In the genomic region with DNA sequence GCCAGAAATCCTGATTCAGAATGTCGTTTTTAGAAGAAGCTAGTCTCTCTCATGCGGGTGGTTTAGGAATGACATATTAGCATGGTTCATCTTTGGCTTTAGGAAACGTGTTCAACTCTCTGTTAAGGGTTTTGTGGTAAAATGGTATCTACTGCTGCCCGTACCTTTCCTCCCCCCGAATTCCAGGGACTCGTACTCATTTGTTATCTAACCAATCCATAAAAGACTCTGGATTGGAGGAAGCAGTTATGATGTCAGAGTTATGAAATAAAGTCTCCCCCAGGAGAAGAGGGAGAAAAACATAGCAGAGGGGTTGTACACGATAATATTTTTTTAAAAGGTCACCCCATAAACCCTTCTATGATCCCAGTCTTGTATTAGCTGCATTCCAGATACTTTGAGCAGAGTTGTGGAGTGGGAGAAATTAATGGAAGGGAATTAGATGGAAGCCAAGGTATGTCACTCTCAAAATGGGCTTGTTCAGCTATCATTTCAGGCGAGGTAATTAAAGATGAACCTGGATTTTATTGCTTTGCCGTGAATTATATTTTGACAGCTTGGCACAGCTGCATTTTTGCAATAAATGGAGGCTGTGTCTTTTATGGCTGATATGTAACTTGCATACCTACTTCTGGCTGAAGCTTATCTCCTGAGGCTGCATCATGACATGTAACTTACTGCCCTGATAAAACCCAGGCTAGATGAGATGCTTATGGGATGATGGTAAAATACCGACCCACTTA, we compare ENCODE assay signal across 12 cellular contexts. TPM values are rescaled to one million over a fixed set of nuclear protein-coding genes. Genes with fewer than 3 reads are reported as not detected.
DNase-seq lines count a peak whose midpoint lies in the region; ATAC-seq, FAIRE-seq and TF ChIP-seq lines count a peak whose summit lies in the region.
"Had no signal": no experiment of that assay in that cellular context is flagged by ENCODE, and none has a peak within 500 bp of the region (broad histone marks: within the 10 kb centered on the region; RNA-seq: fewer than 3 reads in every experiment).

No MANE protein-coding gene starts in this region.

- TF ChIP-seq RAD21 in liver (IDR thresholded peaks at IDR 0.05): no peak
- no peak for TF ChIP-seq RAD21 in HepG2 (CRISPR knock-in tag; IDR thresholded peaks at IDR 0.05)

- no TSS peak for BruUV-seq in HepG2 (replicated peaks; lab: Mats Ljungman, UMichigan)

- TF ChIP-seq CTCF in liver (IDR thresholded peaks at IDR 0.05; ENCODE audit: low read depth, low read length, missing input control) (no peak), HepG2 (CRISPR knock-in tag; IDR thresholded peaks at IDR 0.05) (no peak), colonic mucosa (IDR thresholded peaks at IDR 0.05) (no peak), dorsolateral prefrontal cortex (IDR thresholded peaks at IDR 0.05 in 54 of 56, conservative IDR thresholded peaks at IDR 0.05 in 2 of 56; ENCODE audit: low read depth in 1 of 56, partially characterized antibody in 56 of 56) (no peak)

- no peak overlapping the region for H3K4me2 ChIP-seq in HepG2 (ENCODE audit: low read depth, low read length)

- no peak for ATAC-seq in HepG2

- peak overlapping the region in 1 of 2 donors; percentile 57 for H3K27ac ChIP-seq in liver (ENCODE audit: low read depth in 1 of 2, low read length in 2 of 2)
- H3K27ac ChIP-seq in HepG2 (ENCODE audit: extremely low read length, insufficient read depth, low read length): no peak overlapping the region
- H3K27ac ChIP-seq in colonic mucosa: peak overlapping the region; percentile 57
- peak overlapping the region in 1 of 59 donors; percentile 20 for H3K27ac ChIP-seq in dorsolateral prefrontal cortex
- H3K27ac ChIP-seq: VCaP had no signal

- peaks cover 5% of the 10 kb centered on the region for H3K79me2 ChIP-seq in HepG2 (ENCODE audit: insufficient read depth, low read length)

- CTCF ChIA-PET in HepG2 (lab: Yijun Ruan, JAX; ENCODE audit: low intra/inter-chr PET ratio, low total read pairs): no interaction called here

- H3K9me3 ChIP-seq in liver (ENCODE audit: control insufficient read depth in 4 of 4, low read length in 3 of 4) (no peaks in the 10 kb centered on the region), HepG2 (ENCODE audit: low read length) (no peaks in the 10 kb centered on the region), colonic mucosa (no peaks in the 10 kb centered on the region)
- H3K9me3 ChIP-seq: esophagus squamous epithelium had no signal

- DNase-seq in HepG2 (ENCODE audit: low spot score) (no peak), colonic mucosa (peak; percentile 34), myocyte (ENCODE audit: low read depth) (peak; percentile 37), NCI-H69 (lab: John Stamatoyannopoulos, UW) (no peak), dorsolateral prefrontal cortex (no peak)
- no peak for DNase-seq in effector CD4-positive, alpha-beta T cell
- no peak for DNase-seq in effector CD8-positive, alpha-beta T cell (lab: John Stamatoyannopoulos, UW)
- DNase-seq: activated gamma-delta T cell; esophagus squamous epithelium; stimulated activated CD4-positive, alpha-beta T cell treated with anti-CD3 and anti-CD28 coated beads, Interleukin-2, amount 100 ng/mL, for 24 hours had no signal

- H3K9ac ChIP-seq in liver (ENCODE audit: low read depth in 1 of 2, low read length in 2 of 2) (no peak overlapping the region), HepG2 (ENCODE audit: insufficient read depth, low read depth, low read length) (no peak overlapping the region), colonic mucosa (ENCODE audit: low read depth in 2 of 2, low read length in 2 of 2) (no peak overlapping the region)

- H4K20me1 ChIP-seq in HepG2 (ENCODE audit: insufficient read depth, low read length): no peaks in the 10 kb centered on the region

- intact Hi-C loops in HepG2 (cut with micrococcal nuclease; ENCODE audit: unreplicated experiment): no loop called here
- intact Hi-C loops in colonic mucosa (cut with DNase I): no loop called here
- intact Hi-C loops in dorsolateral prefrontal cortex (cut with DNase I): no loop called here

- H3K36me3 ChIP-seq in liver (ENCODE audit: control insufficient read depth in 4 of 4, insufficient read depth in 3 of 4, low read depth in 1 of 4, low read length in 3 of 4) (no peaks in the 10 kb centered on the region), HepG2 (replicated peaks in 1 of 2; ENCODE audit: control insufficient read depth in 1 of 2, insufficient read depth in 2 of 2, low read length in 2 of 2) (peaks cover 0 to 5% of the 10 kb centered on the region in 2 experiments; a peak in 1 of 5 replicates), colonic mucosa (no peaks in the 10 kb centered on the region)
- H3K36me3 ChIP-seq: esophagus squamous epithelium had no signal

- TF ChIP-seq EP300 in HepG2 (IDR thresholded peaks at IDR 0.05; ENCODE audit: low read depth in 2 of 2, low read length in 2 of 2) (no peak), HepG2 (CRISPR knock-in tag; IDR thresholded peaks at IDR 0.05; ENCODE audit: borderline replicate concordance) (no peak)

- TF ChIP-seq POLR2A in HepG2 (IDR thresholded peaks at IDR 0.05; ENCODE audit: insufficient read depth in 1 of 2, low read depth in 2 of 2, low read length in 2 of 2): no peak

- POLR2A ChIA-PET in HepG2 (lab: Yijun Ruan, JAX): interaction anchor here (0.8 to 1.7 kb wide), 7 partner anchors 8 to 228 kb away, joined by 3 to 6 read pairs (median 4); a partner anchor contains a TSS

- FAIRE-seq in HepG2 (lab: Jason Lieb, UNC): no peak

- H2AFZ ChIP-seq in HepG2 (ENCODE audit: low read length): no peak overlapping the region

- H3K4me1 ChIP-seq in liver (ENCODE audit: control insufficient read depth in 4 of 4, insufficient read depth in 4 of 4, low read length in 3 of 4): peaks cover 4 to 32% (median 15%) of the 10 kb centered on the region in 4 donors
- H3K4me1 ChIP-seq in HepG2 (ENCODE audit: insufficient read depth, low read length): peaks cover 63% of the 10 kb centered on the region
- peaks cover 3% of the 10 kb centered on the region for H3K4me1 ChIP-seq in colonic mucosa

- 53% methylated on average over 10 of the region's 10 CpGs for WGBS in liver
- WGBS in HepG2 (ENCODE audit: low lambda C conversion rate): 96% methylated on average over 10 of the region's 10 CpGs

- no peak overlapping the region for H3K4me3 ChIP-seq in liver (ENCODE audit: low read depth in 1 of 3, low read length in 3 of 3)
- H3K4me3 ChIP-seq in HepG2 (replicated peaks in 1 of 3; ENCODE audit: insufficient read depth in 1 of 3, low read depth in 2 of 3, low read length in 3 of 3): no peak overlapping the region
- no peak overlapping the region for H3K4me3 ChIP-seq in colonic mucosa
- no peak overlapping the region for H3K4me3 ChIP-seq in dorsolateral prefrontal cortex
- H3K4me3 ChIP-seq: esophagus squamous epithelium had no signal

- no peaks in the 10 kb centered on the region for H3K27me3 ChIP-seq in liver (ENCODE audit: control insufficient read depth in 4 of 4, insufficient read depth in 4 of 4, low read length in 3 of 4)
- no peaks in the 10 kb centered on the region for H3K27me3 ChIP-seq in HepG2 (ENCODE audit: control insufficient read depth in 1 of 2, insufficient read depth in 2 of 2, low read length in 2 of 2)
- no peaks in the 10 kb centered on the region for H3K27me3 ChIP-seq in colonic mucosa
- no peaks in the 10 kb centered on the region for H3K27me3 ChIP-seq in dorsolateral prefrontal cortex
- H3K27me3 ChIP-seq: esophagus squamous epithelium had no signal

- in situ Hi-C loops in HepG2 (cut with HindIII; ENCODE audit: extremely low pct_ligation_motif_present, low pct_unique_long_range_greater_than_20kb): no loop called here

TF ChIP-seq in liver, 16 proteins besides CTCF, POLR2A, EP300 and RAD21 (continues in another document):
- no peak for TF ChIP-seq NR2F2 (IDR thresholded peaks at IDR 0.05)

TF ChIP-seq in HepG2, 621 proteins besides CTCF, POLR2A, EP300 and RAD21:
- TF ChIP-seq RNF2 (conservative IDR thresholded peaks at IDR 0.05; ENCODE audit: low read depth) (no peak), ZNF230 (CRISPR knock-in tag; IDR thresholded peaks at IDR 0.05) (no peak)

RNA-seq across cellular contexts. Expression of a gene that starts 31.3 kb away (rescaled TPM):
- total RNA-seq in liver: 10 to 100 TPM; 12.5 to 21.4 TPM
- polyA plus RNA-seq in liver: 10 to 100 TPM in 1 of 2 donors, 1 to 10 TPM in 1; 7.8 to 10.3 TPM
- total RNA-seq in HepG2 (2016; rRNA removed; fragmentation: Illumina TruSeq; extraction: Trizol): 18.2 and 26.6 TPM in 2 replicates
- total RNA-seq in HepG2 (2016; cell fraction: cytosol; rRNA removed; fragmentation: Illumina TruSeq; extraction: Trizol; ENCODE audit: low read depth): 2.0 and 2.7 TPM in 2 replicates
- total RNA-seq in HepG2 (2016; cell fraction: insoluble cytoplasmic fraction; rRNA removed; fragmentation: Illumina TruSeq; extraction: Trizol): 18.6 and 25.3 TPM in 2 replicates
- total RNA-seq in HepG2 (2016; cell fraction: membrane; rRNA removed; fragmentation: Illumina TruSeq; extraction: Trizol): 10.1 and 10.7 TPM in 2 replicates
- 12.7 and 16.1 TPM in 2 replicates for total RNA-seq in HepG2 (2016; cell fraction: nucleus; rRNA removed; fragmentation: Illumina TruSeq; extraction: Trizol)
- 12.3 and 12.6 TPM in 2 replicates for polyA plus RNA-seq in HepG2 (2011; rRNA removed)
- polyA plus RNA-seq in HepG2 (2011; cell fraction: cytosol; rRNA removed): 8.2 and 17.6 TPM in 2 replicates
- 9.7 and 9.9 TPM in 2 replicates for polyA plus RNA-seq in HepG2 (2011; cell fraction: nucleus; rRNA removed)
- 9.8 and 13.8 TPM in 2 replicates for polyA plus RNA-seq in HepG2 (2012)
- 2.3 and 2.9 TPM in 2 replicates for polyA plus RNA-seq in HepG2 (2016; cell fraction: cytosol; fragmentation: Illumina TruSeq; extraction: Trizol; ENCODE audit: low read depth)
- polyA plus RNA-seq in HepG2 (2016; cell fraction: insoluble cytoplasmic fraction; fragmentation: Illumina TruSeq; extraction: Trizol; ENCODE audit: low read depth): 21.5 and 21.9 TPM in 2 replicates
- 4.3 and 5.3 TPM in 2 replicates for polyA plus RNA-seq in HepG2 (2016; cell fraction: membrane; fragmentation: Illumina TruSeq; extraction: Trizol; ENCODE audit: low read depth)
- 12.4 and 16.3 TPM in 2 replicates for polyA plus RNA-seq in HepG2 (2016; cell fraction: nucleus; fragmentation: Illumina TruSeq; extraction: Trizol; ENCODE audit: insufficient read depth, low read depth)
- polyA minus RNA-seq in HepG2 (2011; rRNA and poly(A)+ RNA removed; ENCODE audit: low replicate concordance): 23.8 and 42.0 TPM in 2 replicates
- polyA minus RNA-seq in HepG2 (2011; cell fraction: cytosol; rRNA and poly(A)+ RNA removed): 5.7 and 14.3 TPM in 2 replicates
- 13.2 and 14.3 TPM in 2 replicates for polyA minus RNA-seq in HepG2 (2011; cell fraction: nucleus; rRNA and poly(A)+ RNA removed)
- total RNA-seq in colonic mucosa: 10 to 100 TPM; 15.9 to 25.7 TPM
- total RNA-seq in myocyte: 17.0 and 19.0 TPM in 2 replicates
- polyA plus RNA-seq in myocyte (2012): 54.2 TPM
- 10 to 100 TPM in 88 of 120 experiments, 1 to 10 TPM in 32; 5.6 to 30.9 (median 12.5) TPM for total RNA-seq in dorsolateral prefrontal cortex

Comparison
In these comparisons a context has a peak if more than half of its experiments do, and no peak if none do; other contexts are left out.
1. DNase-seq: peak in colonic mucosa (single experiment) and myocyte (single experiment); none in HepG2 (single experiment), NCI-H69 (single experiment), dorsolateral prefrontal cortex (0 of 10), effector CD4-positive, alpha-beta T cell (single experiment) and effector CD8-positive, alpha-beta T cell (single experiment).